ENCODE assay signal across 8 cellular contexts in genomic region chr21:38830667-38831525, GRCh38. TPM values are rescaled to one million over a fixed set of nuclear protein-coding genes. Genes with fewer than 3 reads are reported as not detected.
DNase-seq lines count a peak whose midpoint lies in the region; ATAC-seq and TF ChIP-seq lines count a peak whose summit lies in the region.

No MANE protein-coding gene starts in this region.

- peaks cover 0 to 10% (median 5%) of the 10 kb centered on the region in 3 donors for H3K9me3 ChIP-seq in esophagus squamous epithelium

- H3K27ac ChIP-seq in esophagus squamous epithelium (peak overlapping the region; percentile 57 to 77 (median 73)), coronary artery (peak overlapping the region in 1 of 2 donors; percentile 9)

- peak; percentile 27 for DNase-seq in CD1c-positive myeloid dendritic cell (ENCODE audit: extremely low spot score)
- no peak for DNase-seq in esophagus squamous epithelium (lab: John Stamatoyannopoulos, UW)
- DNase-seq in NCI-H2081 treated with DMSO at 0.1 percent for 48 hours (lab: John Stamatoyannopoulos, UW), result no peak
- DNase-seq in coronary artery (ENCODE audit: low spot score), result no peak
- DNase-seq in NCI-H510A treated with DMSO at 0.1 percent for 48 hours (lab: John Stamatoyannopoulos, UW), result no peak

- H3K27me3 ChIP-seq in esophagus squamous epithelium, result no peaks in the 10 kb centered on the region

- intact Hi-C loops in esophagus squamous epithelium (cut with DNase I), result no loop called here

- no peaks in the 10 kb centered on the region for H3K36me3 ChIP-seq in esophagus squamous epithelium

- peak; percentile 82 for ATAC-seq in GM19463 (IDR thresholded peaks at IDR 0.05; ENCODE audit: unreplicated experiment)
- peak; percentile 88 for ATAC-seq in HG03354 (IDR thresholded peaks at IDR 0.05; ENCODE audit: poor library complexity, severe bottlenecking, unreplicated experiment)
- no peak for ATAC-seq in GM18858 (IDR thresholded peaks at IDR 0.05; ENCODE audit: unreplicated experiment)

- H3K4me3 ChIP-seq in esophagus squamous epithelium (no peak overlapping the region), coronary artery (no peak overlapping the region)

- H3K4me1 ChIP-seq in esophagus squamous epithelium, result peaks cover 8 to 22% (median 10%) of the 10 kb centered on the region in 3 donors

- no peak for TF ChIP-seq POLR2A in esophagus squamous epithelium (IDR thresholded peaks at IDR 0.05)

- WGBS in esophagus squamous epithelium, 2 donors, result 69 to 80% methylated on average over 1 to 2 of the region's 2 CpGs

- TF ChIP-seq CTCF in esophagus squamous epithelium (IDR thresholded peaks at IDR 0.05) (no peak), coronary artery (IDR thresholded peaks at IDR 0.05) (no peak)

RNA-seq across cellular contexts. Expression of gene ETS2, which starts 25.2 kb away (rescaled TPM):
- total RNA-seq in esophagus squamous epithelium, result 100 to 1,000 TPM in 1 of 4 donors, 10 to 100 TPM in 3; 67.5 to 118 (median 78.8) TPM
